In the genomic region with DNA sequence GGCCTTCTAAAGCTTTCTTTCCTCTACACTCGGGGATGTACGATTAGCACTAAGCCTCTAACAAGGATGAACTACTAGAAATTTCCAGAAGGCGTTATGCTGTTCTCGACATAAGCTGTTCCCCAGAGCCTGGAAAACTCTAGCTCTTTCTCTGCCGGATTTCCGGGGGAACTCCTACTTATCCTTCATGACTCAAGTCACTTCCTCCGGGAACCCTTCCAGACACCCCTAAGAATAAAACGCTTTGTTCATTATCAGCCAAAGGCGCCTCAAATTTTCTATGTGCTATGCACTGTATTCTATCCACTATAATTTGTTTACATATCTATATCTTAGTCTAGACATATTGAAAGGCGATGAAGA, we compare ENCODE assay signal across 8 cellular contexts. TPM values are rescaled to one million over a fixed set of nuclear protein-coding genes. Genes with fewer than 3 reads are reported as not detected.
A peak's percentile ranks its signal among the peaks of the same experiment; 100 is the strongest.
DNase-seq lines count a peak whose midpoint lies in the region; ATAC-seq and TF ChIP-seq lines count a peak whose summit lies in the region.

No MANE protein-coding gene starts in this region.

- intact Hi-C loops in left lung (cut with DNase I) = no loop called here

- no peaks in the 10 kb centered on the region for H3K27me3 Mint-ChIP-seq in activated CD8-positive, alpha-beta memory T cell treated with anti-CD3 and anti-CD28 coated beads, Interleukin-2, amount 10 ng/mL, durations not matched to agents 7 days and 5 days
- no peaks in the 10 kb centered on the region for H3K27me3 Mint-ChIP-seq in stimulated activated naive CD8-positive, alpha-beta T cell treated with anti-CD3 and anti-CD28 coated beads, Interleukin-15, Interleukin-2, amounts not matched to agents 100 ng/mL and 50 ng/mL, for 24 hours

- peaks cover 53% of the 10 kb centered on the region for H3K4me1 ChIP-seq in SJSA1 (replicated peaks)
- H3K4me1 ChIP-seq in left lung = peaks cover 13 to 80% of the 10 kb centered on the region in 2 donors

- H3K27ac ChIP-seq in SJSA1 (peak overlapping the region; percentile 82), left lung (peak overlapping the region; percentile 94 to 95)

- no peak for DNase-seq in activated CD8-positive, alpha-beta memory T cell treated with anti-CD3 and anti-CD28 coated beads, Interleukin-2, amount 10 ng/mL, durations not matched to agents 7 days and 5 days
- DNase-seq in activated CD8-positive, alpha-beta memory T cell treated with anti-CD3 and anti-CD28 coated beads for 24 hours = no peak
- DNase-seq in SJSA1 (ENCODE audit: low read depth in 1 of 2, low spot score in 2 of 2) (peak in 1 of 2 experiments; percentile 64), dedifferentiated amniotic fluid mesenchymal stem cell (ENCODE audit: extremely low spot score) (peak; percentile 74), left lung (peak in 1 of 2 donors; percentile 76), NCI-H1048 (lab: John Stamatoyannopoulos, UW) (no peak), AML-193 (lab: John Stamatoyannopoulos, UW) (no peak)

- H3K9me3 ChIP-seq in SJSA1 (replicated peaks) (no peaks in the 10 kb centered on the region), left lung (no peaks in the 10 kb centered on the region)

- no peaks in the 10 kb centered on the region for H3K9me3 Mint-ChIP-seq in activated CD8-positive, alpha-beta memory T cell treated with anti-CD3 and anti-CD28 coated beads, Interleukin-2, amount 10 ng/mL, durations not matched to agents 7 days and 5 days (ENCODE audit: low read depth)
- H3K9me3 Mint-ChIP-seq in stimulated activated naive CD8-positive, alpha-beta T cell treated with anti-CD3 and anti-CD28 coated beads, Interleukin-15, Interleukin-2, amounts not matched to agents 100 ng/mL and 50 ng/mL, for 24 hours = no peaks in the 10 kb centered on the region

- H3K4me3 Mint-ChIP-seq in activated CD8-positive, alpha-beta memory T cell treated with anti-CD3 and anti-CD28 coated beads, Interleukin-2, amount 10 ng/mL, durations not matched to agents 7 days and 5 days = peak overlapping the region; percentile 95
- peak overlapping the region; percentile 99 for H3K4me3 Mint-ChIP-seq in stimulated activated naive CD8-positive, alpha-beta T cell treated with anti-CD3 and anti-CD28 coated beads, Interleukin-15, Interleukin-2, amounts not matched to agents 100 ng/mL and 50 ng/mL, for 24 hours

- peaks cover 5% of the 10 kb centered on the region for H3K36me3 Mint-ChIP-seq in activated CD8-positive, alpha-beta memory T cell treated with anti-CD3 and anti-CD28 coated beads, Interleukin-2, amount 10 ng/mL, durations not matched to agents 7 days and 5 days
- no peaks in the 10 kb centered on the region for H3K36me3 Mint-ChIP-seq in stimulated activated naive CD8-positive, alpha-beta T cell treated with anti-CD3 and anti-CD28 coated beads, Interleukin-15, Interleukin-2, amounts not matched to agents 100 ng/mL and 50 ng/mL, for 24 hours (ENCODE audit: low read depth)

- H3K36me3 ChIP-seq in SJSA1 (peaks cover 10% of the 10 kb centered on the region), left lung (no peaks in the 10 kb centered on the region)

- ATAC-seq in activated CD8-positive, alpha-beta memory T cell treated with anti-CD3 and anti-CD28 coated beads, Interleukin-2, amount 10 ng/mL, durations not matched to agents 7 days and 5 days = no peak
- ATAC-seq in left lung = peak; percentile 45

- CTCF ChIA-PET in activated CD8-positive, alpha-beta memory T cell treated with anti-CD3 and anti-CD28 coated beads, Interleukin-2, amount 10 ng/mL, durations not matched to agents 7 days and 5 days (lab: Charles Lee) = interaction anchor here (0.9 to 1.2 kb wide), 2 partner anchors 53 to 87 kb away, joined by 3 read pairs; partner anchors contain the start of genes HAUS2 and LRRC57

- TF ChIP-seq CTCF in left lung (IDR thresholded peaks at IDR 0.05) = no peak

- H3K27me3 ChIP-seq in SJSA1 (replicated peaks) = no peaks in the 10 kb centered on the region
- H3K27me3 ChIP-seq in left lung = no peaks in the 10 kb centered on the region

- H3K4me1 Mint-ChIP-seq in activated CD8-positive, alpha-beta memory T cell treated with anti-CD3 and anti-CD28 coated beads, Interleukin-2, amount 10 ng/mL, durations not matched to agents 7 days and 5 days = peaks cover 56% of the 10 kb centered on the region
- peaks cover 72% of the 10 kb centered on the region for H3K4me1 Mint-ChIP-seq in stimulated activated naive CD8-positive, alpha-beta T cell treated with anti-CD3 and anti-CD28 coated beads, Interleukin-15, Interleukin-2, amounts not matched to agents 100 ng/mL and 50 ng/mL, for 24 hours (ENCODE audit: low read depth)

- peak overlapping the region; percentile 62 for H3K4me3 ChIP-seq in SJSA1
- peak overlapping the region; percentile 51 to 77 for H3K4me3 ChIP-seq in left lung

- H3K27ac Mint-ChIP-seq in activated CD8-positive, alpha-beta memory T cell treated with anti-CD3 and anti-CD28 coated beads, Interleukin-2, amount 10 ng/mL, durations not matched to agents 7 days and 5 days = peak overlapping the region; percentile 93
- H3K27ac Mint-ChIP-seq in stimulated activated naive CD8-positive, alpha-beta T cell treated with anti-CD3 and anti-CD28 coated beads, Interleukin-15, Interleukin-2, amounts not matched to agents 100 ng/mL and 50 ng/mL, for 24 hours = peak overlapping the region; percentile 94

RNA-seq across cellular contexts. Expression of gene SNAP23, which starts 0.5 kb away (rescaled TPM):
- total RNA-seq in activated CD8-positive, alpha-beta memory T cell treated with anti-CD3 and anti-CD28 coated beads, Interleukin-2, amount 10 ng/mL, durations not matched to agents 7 days and 5 days = 10 to 100 TPM; 36.9 to 63.9 TPM
- total RNA-seq in SJSA1 (2014; rRNA removed; shearing (Covaris generic)) = 88.9 and 163 TPM in 2 replicates
- total RNA-seq in left lung = 10 to 100 TPM; 89.9 to 96.3 TPM

RNA-seq across cellular contexts. Expression of gene ZNF106, which starts 4.0 kb away (rescaled TPM):
- total RNA-seq in activated CD8-positive, alpha-beta memory T cell treated with anti-CD3 and anti-CD28 coated beads, Interleukin-2, amount 10 ng/mL, durations not matched to agents 7 days and 5 days = 10 to 100 TPM; 41.1 to 51.8 TPM
- total RNA-seq in SJSA1 (2014; rRNA removed; shearing (Covaris generic)) = 61.6 and 62.4 TPM in 2 replicates
- 100 to 1,000 TPM in 1 of 2 donors, 10 to 100 TPM in 1; 93.1 to 106 TPM for total RNA-seq in left lung

RNA-seq across cellular contexts. Expression of gene LRRC57, which starts 53.6 kb away (rescaled TPM):
- 10 to 100 TPM; 22.9 to 25.2 TPM for total RNA-seq in activated CD8-positive, alpha-beta memory T cell treated with anti-CD3 and anti-CD28 coated beads, Interleukin-2, amount 10 ng/mL, durations not matched to agents 7 days and 5 days
- 13.9 and 24.4 TPM in 2 replicates for total RNA-seq in SJSA1 (2014; rRNA removed; shearing (Covaris generic))
- total RNA-seq in left lung = 10 to 100 TPM; 26.7 to 27.9 TPM

RNA-seq across cellular contexts. Expression of gene HAUS2, which starts 53.7 kb away (rescaled TPM):
- 10 to 100 TPM; 35.5 to 35.6 TPM for total RNA-seq in activated CD8-positive, alpha-beta memory T cell treated with anti-CD3 and anti-CD28 coated beads, Interleukin-2, amount 10 ng/mL, durations not matched to agents 7 days and 5 days
- total RNA-seq in SJSA1 (2014; rRNA removed; shearing (Covaris generic)) = 88.9 and 92.3 TPM in 2 replicates
- total RNA-seq in left lung = 10 to 100 TPM; 18.4 to 20.5 TPM
